8 cellular contexts compared by ENCODE assay signal in the genomic region with DNA sequence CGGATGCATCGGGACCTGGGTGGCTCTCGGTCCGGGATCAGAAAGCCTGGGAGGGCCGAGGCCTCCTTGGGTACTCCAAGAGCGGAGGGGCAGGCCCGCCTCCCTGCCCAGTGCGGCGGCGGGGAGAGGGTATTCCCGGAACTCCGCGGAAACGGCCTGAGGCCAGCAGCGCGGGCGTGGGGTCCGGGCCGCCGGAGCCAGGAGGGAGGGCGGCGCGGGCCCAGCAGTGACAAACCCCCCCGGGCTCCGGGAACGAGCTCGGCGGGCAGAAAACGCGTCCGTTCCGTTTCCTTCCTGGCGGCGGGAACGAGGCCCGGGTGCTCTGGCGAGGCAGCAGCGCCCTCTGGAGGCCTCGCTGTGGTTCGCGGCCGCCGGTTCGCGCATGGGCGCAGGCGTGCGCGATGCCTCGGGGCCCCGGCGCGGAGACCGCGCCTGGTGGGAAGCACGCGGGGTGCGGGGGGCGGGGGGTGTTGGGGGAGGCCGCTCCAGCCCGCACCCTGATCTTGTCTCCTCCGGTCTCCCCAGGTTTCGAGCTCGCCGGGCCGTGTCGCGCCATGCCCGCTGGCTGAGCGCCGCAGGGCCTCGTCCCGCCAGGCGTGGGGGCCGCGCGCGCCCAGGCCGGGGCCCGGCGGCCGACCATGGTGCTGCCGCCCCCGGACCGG. TPM values are rescaled to one million over a fixed set of nuclear protein-coding genes. Genes with fewer than 3 reads are reported as not detected.
DNase-seq lines count a peak whose midpoint lies in the region; ATAC-seq and TF ChIP-seq lines count a peak whose summit lies in the region.

No MANE protein-coding gene starts in this region.

- peaks cover 29% of the 10 kb centered on the region for H3K4me1 ChIP-seq in mucosa of descending colon (ENCODE audit: low read depth)

- peaks cover 46 to 80% (median 61%) of the 10 kb centered on the region in 3 donors for H3K27me3 Mint-ChIP-seq in CD14-positive monocyte (ENCODE audit: low read depth in 3 of 3)

- peaks cover 0 to 14% (median 8%) of the 10 kb centered on the region in 7 donors for H3K9me3 Mint-ChIP-seq in CD14-positive monocyte

- DNase-seq in CD14-positive monocyte (ENCODE audit: low spot score), result peak; percentile 67
- peak; percentile 61 for DNase-seq in NOMO-1 (lab: John Stamatoyannopoulos, UW; ENCODE audit: unreplicated experiment in 2 of 2)
- DNase-seq in activated CD8-positive, alpha-beta memory T cell treated with anti-CD3 and anti-CD28 coated beads, Interleukin-2, amount 50 U/mL, for 48 hours, result peak; percentile 91
- DNase-seq in epidermal melanocyte (ENCODE audit: insufficient read length, low spot score), result peak; percentile 96
- peak; percentile 82 to 86 (median 85) for DNase-seq in mucosa of descending colon
- peak; percentile 69 to 71 for DNase-seq in stimulated activated CD8-positive, alpha-beta memory T cell treated with anti-CD3 and anti-CD28 coated beads, Interleukin-15, amount 100 ng/mL, for 48 hours (ENCODE audit: low read depth in 2 of 2)

- H3K36me3 ChIP-seq in mucosa of descending colon (ENCODE audit: low read depth), result no peaks in the 10 kb centered on the region

- peak overlapping the region; percentile 56 to 83 for H3K4me3 Mint-ChIP-seq in CD14-positive monocyte

- peaks cover 28% of the 10 kb centered on the region for H3K4me1 Mint-ChIP-seq in CD14-positive monocyte

- H3K9me3 ChIP-seq in mucosa of descending colon, result no peaks in the 10 kb centered on the region

- no peaks in the 10 kb centered on the region for H3K36me3 Mint-ChIP-seq in CD14-positive monocyte

- peak; percentile 93 for TF ChIP-seq CTCF in CD14-positive monocyte (IDR thresholded peaks at IDR 0.05)
- TF ChIP-seq CTCF in mucosa of descending colon (IDR thresholded peaks at IDR 0.05), result peak; percentile 88

- no peak overlapping the region for H3K4me3 ChIP-seq in mucosa of descending colon

- no peak overlapping the region for H3K27ac Mint-ChIP-seq in CD14-positive monocyte

- peak; percentile 48 for ATAC-seq in HG02588 (IDR thresholded peaks at IDR 0.05; ENCODE audit: unreplicated experiment)
- peak; percentile 87 for ATAC-seq in mucosa of descending colon
- no peak for ATAC-seq in HG03196 (IDR thresholded peaks at IDR 0.05; ENCODE audit: unreplicated experiment)

- intact Hi-C loops in CD14-positive monocyte (cut with micrococcal nuclease) (loop anchor here (2.0 to 10.0 kb wide), 3 partner anchors 84 to 326 kb away; no protein-coding TSS in a partner anchor), mucosa of descending colon (cut with DNase I, micrococcal nuclease) (loop anchor here in 1 of 2 donors (10.0 kb wide), 1 partner anchor 84 kb away; no protein-coding TSS in a partner anchor)

RNA-seq across cellular contexts. Expression of gene TMEM121, which starts 1.9 kb away (rescaled TPM):
- under 1 TPM in 1 of 2 donors, not detected in 1; 0.11 TPM for polyA plus RNA-seq in CD14-positive monocyte
- 1 to 10 TPM in 2 of 3 donors, under 1 TPM in 1; 0.38 to 4.0 (median 1.0) TPM for total RNA-seq in mucosa of descending colon

RNA-seq across cellular contexts. Expression of gene TEDC1, which starts 37.3 kb away (rescaled TPM):
- 1 to 10 TPM; 7.8 to 9.0 TPM for polyA plus RNA-seq in CD14-positive monocyte
- 10 to 100 TPM; 11.8 to 23.9 (median 21.8) TPM for total RNA-seq in mucosa of descending colon

RNA-seq across cellular contexts. Expression of gene CRIP1, which starts 41.6 kb away (rescaled TPM):
- polyA plus RNA-seq in CD14-positive monocyte, result 1,000 to 10,000 TPM; 1,032 to 2,084 TPM
- 100 to 1,000 TPM in 2 of 3 donors, 10 to 100 TPM in 1; 41.3 to 144 (median 142) TPM for total RNA-seq in mucosa of descending colon

RNA-seq across cellular contexts. Expression of gene CRIP2, which starts 53.7 kb away (rescaled TPM):
- polyA plus RNA-seq in CD14-positive monocyte, result 1 to 10 TPM; 2.1 to 3.3 TPM
- total RNA-seq in mucosa of descending colon, result 10 to 100 TPM; 10.0 to 41.6 (median 23.5) TPM
